ENCODE assay signal across 8 cellular contexts in genomic region chr21:34614693-34615486, GRCh38.
A peak's percentile ranks its signal among the peaks of the same experiment; 100 is the strongest.
DNase-seq lines count a peak whose midpoint lies in the region; ATAC-seq lines count a peak whose summit lies in the region.

RCAN1 (minus strand) TSS chr21:34615113; CDS start chr21:34615011, 102 bp downstream.

- ATAC-seq in GM19043 (IDR thresholded peaks at IDR 0.05; ENCODE audit: low read depth, unreplicated experiment) (peak; percentile 94), HG03354 (IDR thresholded peaks at IDR 0.05; ENCODE audit: poor library complexity, severe bottlenecking, unreplicated experiment) (peak; percentile 95)

- DNase-seq in AG20443 (ENCODE audit: low spot score), result peak; percentile 97
- DNase-seq in NCI-H446 (lab: John Stamatoyannopoulos, UW), result peak; percentile 89 to 96
- DNase-seq in activated CD4-positive, alpha-beta T cell treated with anti-CD3 and anti-CD28 coated beads for 1 hour, result peak; percentile 76
- DNase-seq in cerebellar nuclear complex (lab: John Stamatoyannopoulos, UW), result peak; percentile 81 to 88
- peak; percentile 94 for DNase-seq in islet precursor cell
- DNase-seq in stimulated activated CD4-positive, alpha-beta T cell treated with anti-CD3 and anti-CD28 coated beads, Interleukin-12 subunit alpha, Interleukin-12 subunit beta, amount 100 ng/mL, for 4 hours, result peak; percentile 78

Comparison
In these comparisons a context has a peak if more than half of its experiments do, and no peak if none do; other contexts are left out.
1. Peak in every context shown above with its lines: DNase-seq and ATAC-seq.